Comparison of ENCODE assay signal across 15 cellular contexts in genomic region chr11:46366260-46366659, GRCh38. TPM values are rescaled to one million over a fixed set of nuclear protein-coding genes. Genes with fewer than 3 reads are reported as not detected.
DNase-seq lines count a peak whose midpoint lies in the region; ATAC-seq and TF ChIP-seq lines count a peak whose summit lies in the region.
"Had no signal": no experiment of that assay in that cellular context is flagged by ENCODE, and none has a peak within 500 bp of the region (broad histone marks: within the 10 kb centered on the region; RNA-seq: fewer than 3 reads in every experiment).

No MANE protein-coding gene starts in this region.

- ATAC-seq in Right ventricle myocardium inferior = no peak
- no peak for ATAC-seq in left ventricle myocardium superior
- ATAC-seq in Panc1 = no peak
- ATAC-seq in gastrocnemius medialis = no peak
- no peak for ATAC-seq in GM18867 (IDR thresholded peaks at IDR 0.05; ENCODE audit: unreplicated experiment)

- no TSS peak for BruUV-seq in Panc1 (replicated peaks; lab: Mats Ljungman, UMichigan)

- CTCF ChIA-PET in Panc1 (lab: Charles Lee) = interaction anchor here (1.1 to 1.3 kb wide), 2 partner anchors 14 to 24 kb away, joined by 5 to 6 read pairs; no protein-coding TSS in a partner anchor

- no peak for TF ChIP-seq POLR2A in gastrocnemius medialis (IDR thresholded peaks at IDR 0.05)

- POLR2A ChIA-PET in Panc1 (lab: Charles Lee) = interaction anchor here (0.5 kb wide), 1 partner anchor 16 kb away, joined by 4 read pairs; no protein-coding TSS in a partner anchor

- H3K9me3 ChIP-seq in Panc1 (ENCODE audit: control insufficient read depth, insufficient read depth, low read depth, low read length) (no peaks in the 10 kb centered on the region), gastrocnemius medialis (no peaks in the 10 kb centered on the region)

- peaks cover 4% of the 10 kb centered on the region; the same call in 1 of the 2 replicates for H3K36me3 ChIP-seq in Panc1 (ENCODE audit: control insufficient read depth, insufficient read depth, low read length)
- peaks cover 0 to 35% of the 10 kb centered on the region in 2 donors for H3K36me3 ChIP-seq in gastrocnemius medialis

- intact Hi-C loops in Right ventricle myocardium inferior (cut with DNase I) (loop anchor here (2.0 to 5.0 kb wide), 2 partner anchors 13 to 129 kb away; no protein-coding TSS in a partner anchor), left ventricle myocardium superior (cut with micrococcal nuclease) (no loop called here), Panc1 (cut with micrococcal nuclease; ENCODE audit: unreplicated experiment) (no loop called here), dorsolateral prefrontal cortex (cut with DNase I) (loop anchor here in 1 of 2 donors (2.0 to 5.0 kb wide), 2 partner anchors 13 to 129 kb away; no protein-coding TSS in a partner anchor), gastrocnemius medialis (cut with DNase I; ENCODE audit: low total_unique reads) (loop anchor here (10.0 kb wide), 2 partner anchors 819 to 1059 kb away; partner anchors contain the start of genes PACSIN3 and PSMC3)

- H3K27me3 ChIP-seq in Panc1 (ENCODE audit: control insufficient read depth, insufficient read depth, low read length) (no peaks in the 10 kb centered on the region), dorsolateral prefrontal cortex (no peaks in the 10 kb centered on the region), gastrocnemius medialis (no peaks in the 10 kb centered on the region)

- H3K27ac ChIP-seq in Panc1 (ENCODE audit: low read length) = peak overlapping the region; percentile 59
- peak overlapping the region in 57 of 59 donors; percentile 18 to 99 (median 97) for H3K27ac ChIP-seq in dorsolateral prefrontal cortex
- peak overlapping the region; percentile 98 to 100 (median 98) for H3K27ac ChIP-seq in gastrocnemius medialis
- H3K27ac ChIP-seq: PC-9 had no signal

- DNase-seq in Right ventricle myocardium inferior (ENCODE audit: missing footprints) (peak; percentile 50), left ventricle myocardium superior (no peak), Panc1 (ENCODE audit: low read depth, low spot score) (no peak), dorsolateral prefrontal cortex (no peak), gastrocnemius medialis (no peak), HUDEP-2 (lab: John Stamatoyannopoulos, UW; ENCODE audit: unreplicated experiment in 76 of 76) (no peak), amygdala (lab: John Stamatoyannopoulos, UW) (no peak)
- DNase-seq: C1 segment of cervical spinal cord, DMS79, NCI-H1417 treated with DMSO at 0.1 percent for 48 hours, NCI-H2029 treated with DMSO at 0.1 percent for 48 hours, NCI-H2171, NCI-H526, PC-9 had no signal

- H3K4me1 ChIP-seq in Panc1 (ENCODE audit: control insufficient read depth, insufficient read depth, low read length) (peaks cover 61% of the 10 kb centered on the region), gastrocnemius medialis (peaks cover 53 to 61% of the 10 kb centered on the region in 2 donors)

- no peak for TF ChIP-seq CTCF in Panc1 (IDR thresholded peaks at IDR 0.05)
- TF ChIP-seq CTCF in dorsolateral prefrontal cortex (IDR thresholded peaks at IDR 0.05 in 54 of 56, conservative IDR thresholded peaks at IDR 0.05 in 2 of 56; ENCODE audit: low read depth in 1 of 56, partially characterized antibody in 56 of 56) = no peak
- no peak for TF ChIP-seq CTCF in gastrocnemius medialis (IDR thresholded peaks at IDR 0.05 in 4 of 5, conservative IDR thresholded peaks at IDR 0.05 in 1 of 5)

- in situ Hi-C loops in Panc1 (cut with HindIII; ENCODE audit: low pct_unique_long_range_greater_than_20kb, low sequenced_read_pairs) (no loop called here), gastrocnemius medialis (cut with MboI; ENCODE audit: low sequenced_read_pairs in 4 of 4) (no loop called here)

- H3K4me3 ChIP-seq in Panc1 (ENCODE audit: low read depth in 2 of 2, low read length in 2 of 2) (no peak overlapping the region), dorsolateral prefrontal cortex (peak overlapping the region in 26 of 59 donors; percentile 5 to 65 (median 20)), gastrocnemius medialis (no peak overlapping the region)
- H3K4me3 ChIP-seq: PC-9 had no signal

RNA-seq across cellular contexts. Expression of gene MDK, which starts 15.2 kb away (rescaled TPM):
- 3.2 TPM for total RNA-seq in Right ventricle myocardium inferior
- total RNA-seq in left ventricle myocardium superior = 5.7 TPM
- total RNA-seq in Panc1 (2021; ENCODE audit: unreplicated experiment) = 252 TPM
- polyA plus RNA-seq in Panc1 (2012; ENCODE audit: insufficient read length) = 741 TPM
- 10 to 100 TPM in 95 of 120 experiments, 1 to 10 TPM in 25; 4.6 to 45.3 (median 12.9) TPM for total RNA-seq in dorsolateral prefrontal cortex
- 1 to 10 TPM in 2 of 4 donors, not detected in 2; 1.6 to 1.9 TPM for total RNA-seq in gastrocnemius medialis

RNA-seq across cellular contexts. Expression of gene DGKZ, which starts 19.0 kb away (rescaled TPM):
- total RNA-seq in Right ventricle myocardium inferior (67.5 TPM), left ventricle myocardium superior (71.7 TPM), Panc1 (2021; ENCODE audit: unreplicated experiment) (104 TPM), dorsolateral prefrontal cortex (100 to 1,000 TPM; 142 to 475 (median 319) TPM), gastrocnemius medialis (100 to 1,000 TPM; 127 to 155 (median 131) TPM)
- 172 TPM for polyA plus RNA-seq in Panc1 (2012; ENCODE audit: insufficient read length)

RNA-seq across cellular contexts. Expression of gene CHRM4, which starts 25.3 kb away (rescaled TPM):
- total RNA-seq in Right ventricle myocardium inferior (not detected), left ventricle myocardium superior (not detected), Panc1 (2021; ENCODE audit: unreplicated experiment) (3.1 TPM), dorsolateral prefrontal cortex (10 to 100 TPM in 56 of 120 experiments, 1 to 10 TPM in 64; 2.7 to 25.0 (median 9.7) TPM), gastrocnemius medialis (not detected)
- polyA plus RNA-seq in Panc1 (2012; ENCODE audit: insufficient read length) = 3.1 TPM

Comparison
In these comparisons a context has a peak if more than half of its experiments do, and no peak if none do; other contexts are left out.
1. intact Hi-C loops: an anchor here in Right ventricle myocardium inferior (2.0 to 5.0 kb wide) and gastrocnemius medialis (10.0 kb wide); none called in left ventricle myocardium superior and Panc1.